In the genomic region with DNA sequence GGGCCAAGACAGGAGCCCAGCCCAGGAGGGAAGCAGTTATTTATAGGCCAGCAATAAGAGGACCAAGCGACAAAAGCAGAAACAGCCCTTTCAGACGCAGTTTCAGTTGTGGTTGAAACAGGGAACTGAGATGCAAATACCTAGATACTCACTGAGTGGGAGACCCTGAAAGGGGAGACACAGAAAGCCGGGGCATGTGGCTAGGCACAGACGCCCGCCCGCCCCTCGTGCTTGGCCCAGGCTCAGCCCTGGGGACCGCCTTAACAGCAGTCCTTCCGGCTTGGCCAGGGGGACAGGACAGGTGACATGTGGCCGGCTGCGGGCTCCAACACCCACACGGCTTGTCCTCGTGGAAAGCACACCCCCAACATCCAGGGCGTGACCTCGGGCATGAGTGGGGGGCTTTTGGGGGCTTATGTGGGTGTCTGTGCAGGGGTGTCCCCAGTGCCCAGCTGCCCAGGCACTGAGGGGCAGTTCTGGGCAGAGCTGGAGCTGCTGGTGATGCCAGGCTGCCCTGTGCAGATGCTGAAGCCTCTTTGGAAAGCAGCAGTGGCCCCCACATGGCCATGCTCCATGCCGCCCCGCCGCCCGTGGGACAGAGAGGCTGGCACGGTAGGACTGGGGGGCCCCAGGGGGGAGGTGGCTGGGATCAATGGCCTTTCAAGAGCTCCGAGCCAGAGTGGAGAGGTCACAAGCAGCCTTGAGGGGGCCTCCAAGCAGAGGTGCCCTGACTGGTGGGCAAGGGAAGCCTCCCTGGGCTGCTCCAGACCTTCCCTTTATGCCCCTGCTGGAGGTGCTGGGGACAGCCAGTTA, we compare ENCODE assay signal across 1 cellular context.
TF ChIP-seq lines count a peak whose summit lies in the region.

No MANE protein-coding gene starts in this region.

TF ChIP-seq in HCT116, 20 proteins besides CTCF, POLR2A, EP300 and RAD21 (continued from another document):
- TF ChIP-seq, protein P1, sequence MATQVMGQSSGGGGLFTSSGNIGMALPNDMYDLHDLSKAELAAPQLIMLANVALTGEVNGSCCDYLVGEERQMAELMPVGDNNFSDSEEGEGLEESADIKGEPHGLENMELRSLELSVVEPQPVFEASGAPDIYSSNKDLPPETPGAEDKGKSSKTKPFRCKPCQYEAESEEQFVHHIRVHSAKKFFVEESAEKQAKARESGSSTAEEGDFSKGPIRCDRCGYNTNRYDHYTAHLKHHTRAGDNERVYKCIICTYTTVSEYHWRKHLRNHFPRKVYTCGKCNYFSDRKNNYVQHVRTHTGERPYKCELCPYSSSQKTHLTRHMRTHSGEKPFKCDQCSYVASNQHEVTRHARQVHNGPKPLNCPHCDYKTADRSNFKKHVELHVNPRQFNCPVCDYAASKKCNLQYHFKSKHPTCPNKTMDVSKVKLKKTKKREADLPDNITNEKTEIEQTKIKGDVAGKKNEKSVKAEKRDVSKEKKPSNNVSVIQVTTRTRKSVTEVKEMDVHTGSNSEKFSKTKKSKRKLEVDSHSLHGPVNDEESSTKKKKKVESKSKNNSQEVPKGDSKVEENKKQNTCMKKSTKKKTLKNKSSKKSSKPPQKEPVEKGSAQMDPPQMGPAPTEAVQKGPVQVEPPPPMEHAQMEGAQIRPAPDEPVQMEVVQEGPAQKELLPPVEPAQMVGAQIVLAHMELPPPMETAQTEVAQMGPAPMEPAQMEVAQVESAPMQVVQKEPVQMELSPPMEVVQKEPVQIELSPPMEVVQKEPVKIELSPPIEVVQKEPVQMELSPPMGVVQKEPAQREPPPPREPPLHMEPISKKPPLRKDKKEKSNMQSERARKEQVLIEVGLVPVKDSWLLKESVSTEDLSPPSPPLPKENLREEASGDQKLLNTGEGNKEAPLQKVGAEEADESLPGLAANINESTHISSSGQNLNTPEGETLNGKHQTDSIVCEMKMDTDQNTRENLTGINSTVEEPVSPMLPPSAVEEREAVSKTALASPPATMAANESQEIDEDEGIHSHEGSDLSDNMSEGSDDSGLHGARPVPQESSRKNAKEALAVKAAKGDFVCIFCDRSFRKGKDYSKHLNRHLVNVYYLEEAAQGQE (IDR thresholded peaks at IDR 0.05; ENCODE audit: low read depth) = no peak
